In genomic region chr2:61853848-61854434, GRCh38 we compare ENCODE assay signal across 1 cellular context.
A peak's percentile ranks its signal among the peaks of the same experiment; 100 is the strongest.
TF ChIP-seq lines count a peak whose summit lies in the region.

FAM161A (minus strand) TSS chr2:61854060; CDS start chr2:61854041, 19 bp downstream.

TF ChIP-seq in GM12878, 131 proteins besides CTCF, POLR2A, EP300 and RAD21 (continued from another document and continues in another):
- TF ChIP-seq E2F4 (IDR thresholded peaks at IDR 0.05; ENCODE audit: low read depth, low read length) (peak; percentile 86), NR2C1 (IDR thresholded peaks at IDR 0.05) (no peak), HCFC1 (IDR thresholded peaks at IDR 0.05; ENCODE audit: low read length) (peak; percentile 55), MXI1 (IDR thresholded peaks at IDR 0.05; ENCODE audit: low read depth, low read length) (peak; percentile 98), LARP7 (IDR thresholded peaks at IDR 0.05) (peak; percentile 83), GATAD2B (conservative IDR thresholded peaks at IDR 0.05; ENCODE audit: low read depth) (peak; percentile 33; the same call in 1 of the 2 replicates), MYC (IDR thresholded peaks at IDR 0.05; ENCODE audit: insufficient read depth, insufficient read length, insufficient replicate concordance, low read length, severe bottlenecking) (no peak), ZZZ3 (IDR thresholded peaks at IDR 0.05; ENCODE audit: control insufficient read depth, insufficient read length, low read depth) (no peak), ATF3 (IDR thresholded peaks at IDR 0.05; ENCODE audit: borderline replicate concordance, extremely low read depth, low read depth, low read length) (no peak), FOXM1 (IDR thresholded peaks at IDR 0.05; ENCODE audit: low read depth, low read length) (no peak; the same call in 1 of the 2 replicates), REST (IDR thresholded peaks at IDR 0.05; ENCODE audit: low read depth, low read length) (0 out of 2 replicates have a peak, but pooled peaks have one; percentile 9), E4F1 (IDR thresholded peaks at IDR 0.05; ENCODE audit: borderline replicate concordance, partially characterized antibody) (no peak), ZNF24 (IDR thresholded peaks at IDR 0.05) (no peak), STAT3 (IDR thresholded peaks at IDR 0.05; ENCODE audit: low read depth, low read length) (peak; percentile 57; the same call in 1 of the 2 replicates), TCF3 (IDR thresholded peaks at IDR 0.05; ENCODE audit: borderline replicate concordance, insufficient read depth, low read depth, low read length) (no peak), ZBED1 (IDR thresholded peaks at IDR 0.05; ENCODE audit: borderline replicate concordance) (0 out of 2 replicates have a peak, but pooled peaks have one; percentile 38), TAF1 (IDR thresholded peaks at IDR 0.05; ENCODE audit: borderline replicate concordance, low read depth, low read length) (no peak), EZH2 (IDR thresholded peaks at IDR 0.05; ENCODE audit: borderline replicate concordance, control insufficient read depth, low read depth, low read length) (no peak), RFX5 (IDR thresholded peaks at IDR 0.05; ENCODE audit: low read depth, low read length) (no peak), SPI1 (IDR thresholded peaks at IDR 0.05; ENCODE audit: borderline replicate concordance, insufficient read depth, low read depth, low read length) (no peak), ZBTB40 (IDR thresholded peaks at IDR 0.05; ENCODE audit: borderline replicate concordance) (peak; percentile 64; the same call in 1 of the 2 replicates), YY1 (IDR thresholded peaks at IDR 0.05; ENCODE audit: low read depth, low read length) (peak; percentile 20; the same call in 1 of the 2 replicates), NRF1 (conservative IDR thresholded peaks at IDR 0.05; ENCODE audit: low read depth, low read length) (peak; percentile 61), ZNF207 (IDR thresholded peaks at IDR 0.05; ENCODE audit: borderline replicate concordance) (peak; percentile 62; the same call in 1 of the 2 replicates), TCF7 (IDR thresholded peaks at IDR 0.05; ENCODE audit: borderline replicate concordance) (no peak), ATF2 (IDR thresholded peaks at IDR 0.05; ENCODE audit: low read length) (no peak), BHLHE40 (IDR thresholded peaks at IDR 0.05; ENCODE audit: borderline replicate concordance in 1 of 2, low read depth in 2 of 2, low read length in 1 of 2) (0 out of 4 replicates have a peak, but pooled peaks of 1 of the 2 experiments have one; percentile 16), NBN (IDR thresholded peaks at IDR 0.05) (peak; percentile 62; the same call in 1 of the 2 replicates), TARDBP (IDR thresholded peaks at IDR 0.05; ENCODE audit: borderline replicate concordance) (0 out of 2 replicates have a peak, but pooled peaks have one; percentile 37), CUX1 (IDR thresholded peaks at IDR 0.05; ENCODE audit: insufficient replicate concordance, low read depth, low read length) (no peak), NR2F1 (conservative IDR thresholded peaks at IDR 0.05) (no peak), BACH1 (IDR thresholded peaks at IDR 0.05; ENCODE audit: borderline replicate concordance) (no peak; the same call in 1 of the 2 replicates), EGR1 (IDR thresholded peaks at IDR 0.05; ENCODE audit: borderline replicate concordance in 1 of 2, low read depth in 2 of 2, low read length in 2 of 2) (no peak), STAT1 (conservative IDR thresholded peaks at IDR 0.05) (peak; percentile 18; the same call in 1 of the 2 replicates), CREM (IDR thresholded peaks at IDR 0.05; ENCODE audit: low read depth) (peak; percentile 54; the same call in 1 of the 2 replicates)
